2 cellular contexts compared by ENCODE assay signal in genomic region chr13:39058040-39058439, GRCh38.
A peak's percentile ranks its signal among the peaks of the same experiment; 100 is the strongest.
TF ChIP-seq lines count a peak whose summit lies in the region.

No MANE protein-coding gene starts in this region.

TF ChIP-seq in K562, 482 proteins besides CTCF, POLR2A, EP300 and RAD21:
- 0 out of 2 replicates have a peak, but pooled peaks have one; percentile 63 for TF ChIP-seq MYNN (IDR thresholded peaks at IDR 0.05)
- TF ChIP-seq MYNN (CRISPR knock-in tag; IDR thresholded peaks at IDR 0.05), result no peak
- TF ChIP-seq FOXK2 (conservative IDR thresholded peaks at IDR 0.05 in 1 of 2, IDR thresholded peaks at IDR 0.05 in 1 of 2; ENCODE audit: low read depth in 2 of 2), result no peak

TF ChIP-seq in H1, 55 proteins besides CTCF, POLR2A, EP300 and RAD21:
- TF ChIP-seq HDAC2 (IDR thresholded peaks at IDR 0.05; ENCODE audit: borderline replicate concordance in 1 of 2, low read depth in 2 of 2, low read length in 2 of 2) (no peak), SIN3A (conservative IDR thresholded peaks at IDR 0.05 in 1 of 2, IDR thresholded peaks at IDR 0.05 in 1 of 2; ENCODE audit: low read depth in 1 of 2, low read length in 2 of 2) (no peak), SP2 (IDR thresholded peaks at IDR 0.05; ENCODE audit: low read length) (no peak), CREB1 (IDR thresholded peaks at IDR 0.05) (no peak), RNF2 (IDR thresholded peaks at IDR 0.05; ENCODE audit: borderline replicate concordance, low read depth, low read length, missing control alignments, poor library complexity, severe bottlenecking) (no peak), YY1 (IDR thresholded peaks at IDR 0.05; ENCODE audit: low read depth, low read length) (no peak), RXRA (IDR thresholded peaks at IDR 0.05; ENCODE audit: insufficient read depth, low read depth, low read length) (no peak), FOSL1 (IDR thresholded peaks at IDR 0.05; ENCODE audit: insufficient read depth, low read depth, low read length) (no peak), SUZ12 (IDR thresholded peaks at IDR 0.05; ENCODE audit: low read length) (no peak), TBP (IDR thresholded peaks at IDR 0.05; ENCODE audit: low read depth, low read length) (no peak), TAF7 (optimal IDR thresholded peaks at IDR 0.05; ENCODE audit: borderline replicate concordance, low read depth, low read length) (no peak), CHD1 (IDR thresholded peaks at IDR 0.05; ENCODE audit: low read depth, low read length) (no peak), KDM1A (IDR thresholded peaks at IDR 0.05; ENCODE audit: borderline replicate concordance, low read length) (no peak), RBBP5 (IDR thresholded peaks at IDR 0.05; ENCODE audit: borderline replicate concordance, low read depth, low read length) (no peak), CBX5 (IDR thresholded peaks at IDR 0.05; ENCODE audit: low read depth, low read length) (no peak), NRF1 (IDR thresholded peaks at IDR 0.05; ENCODE audit: low read depth, low read length) (no peak), SIX5 (IDR thresholded peaks at IDR 0.05; ENCODE audit: low read depth, low read length) (no peak), SP4 (IDR thresholded peaks at IDR 0.05; ENCODE audit: low read length) (no peak), TAF1 (IDR thresholded peaks at IDR 0.05; ENCODE audit: low read depth, low read length) (no peak)
- TF ChIP-seq, protein P1, sequence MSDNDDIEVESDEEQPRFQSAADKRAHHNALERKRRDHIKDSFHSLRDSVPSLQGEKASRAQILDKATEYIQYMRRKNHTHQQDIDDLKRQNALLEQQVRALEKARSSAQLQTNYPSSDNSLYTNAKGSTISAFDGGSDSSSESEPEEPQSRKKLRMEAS (IDR thresholded peaks at IDR 0.05), result no peak
